1 cellular context compared by ENCODE assay signal in the genomic region with DNA sequence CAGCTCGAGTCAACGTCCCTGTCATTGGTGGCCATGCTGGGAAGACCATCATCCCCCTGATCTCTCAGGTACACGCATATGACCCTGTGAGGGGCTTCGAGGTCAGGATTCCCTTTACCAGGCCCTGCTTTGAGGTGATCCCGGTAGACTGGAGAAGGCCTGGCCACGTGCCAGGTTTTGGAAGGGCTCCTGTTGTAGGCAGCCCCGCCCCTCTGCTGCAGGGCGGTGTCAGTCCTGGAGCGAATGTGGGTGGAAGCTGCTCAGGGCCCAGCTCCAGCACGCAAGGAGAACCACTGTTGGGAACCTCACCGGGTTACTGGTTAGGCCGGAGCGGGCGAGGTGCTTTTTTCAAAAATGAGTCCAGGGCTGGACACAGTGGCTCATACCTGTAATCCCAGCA.
A peak's percentile ranks its signal among the peaks of the same experiment; 100 is the strongest.
TF ChIP-seq lines count a peak whose summit lies in the region.

No MANE protein-coding gene starts in this region.

TF ChIP-seq in SK-N-SH, 30 proteins besides CTCF, POLR2A, EP300 and RAD21 (continued from another document):
- TF ChIP-seq, protein P1, sequence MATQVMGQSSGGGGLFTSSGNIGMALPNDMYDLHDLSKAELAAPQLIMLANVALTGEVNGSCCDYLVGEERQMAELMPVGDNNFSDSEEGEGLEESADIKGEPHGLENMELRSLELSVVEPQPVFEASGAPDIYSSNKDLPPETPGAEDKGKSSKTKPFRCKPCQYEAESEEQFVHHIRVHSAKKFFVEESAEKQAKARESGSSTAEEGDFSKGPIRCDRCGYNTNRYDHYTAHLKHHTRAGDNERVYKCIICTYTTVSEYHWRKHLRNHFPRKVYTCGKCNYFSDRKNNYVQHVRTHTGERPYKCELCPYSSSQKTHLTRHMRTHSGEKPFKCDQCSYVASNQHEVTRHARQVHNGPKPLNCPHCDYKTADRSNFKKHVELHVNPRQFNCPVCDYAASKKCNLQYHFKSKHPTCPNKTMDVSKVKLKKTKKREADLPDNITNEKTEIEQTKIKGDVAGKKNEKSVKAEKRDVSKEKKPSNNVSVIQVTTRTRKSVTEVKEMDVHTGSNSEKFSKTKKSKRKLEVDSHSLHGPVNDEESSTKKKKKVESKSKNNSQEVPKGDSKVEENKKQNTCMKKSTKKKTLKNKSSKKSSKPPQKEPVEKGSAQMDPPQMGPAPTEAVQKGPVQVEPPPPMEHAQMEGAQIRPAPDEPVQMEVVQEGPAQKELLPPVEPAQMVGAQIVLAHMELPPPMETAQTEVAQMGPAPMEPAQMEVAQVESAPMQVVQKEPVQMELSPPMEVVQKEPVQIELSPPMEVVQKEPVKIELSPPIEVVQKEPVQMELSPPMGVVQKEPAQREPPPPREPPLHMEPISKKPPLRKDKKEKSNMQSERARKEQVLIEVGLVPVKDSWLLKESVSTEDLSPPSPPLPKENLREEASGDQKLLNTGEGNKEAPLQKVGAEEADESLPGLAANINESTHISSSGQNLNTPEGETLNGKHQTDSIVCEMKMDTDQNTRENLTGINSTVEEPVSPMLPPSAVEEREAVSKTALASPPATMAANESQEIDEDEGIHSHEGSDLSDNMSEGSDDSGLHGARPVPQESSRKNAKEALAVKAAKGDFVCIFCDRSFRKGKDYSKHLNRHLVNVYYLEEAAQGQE (IDR thresholded peaks at IDR 0.05; ENCODE audit: low read depth, low read length) = no peak
- peak; percentile 52 for TF ChIP-seq NFIC (IDR thresholded peaks at IDR 0.05; ENCODE audit: borderline replicate concordance)
- TF ChIP-seq RXRA (IDR thresholded peaks at IDR 0.05; ENCODE audit: borderline replicate concordance, low read depth) = no peak
- TF ChIP-seq FOXJ3 (CRISPR knock-in tag; IDR thresholded peaks at IDR 0.05) = no peak
